In the genomic region with DNA sequence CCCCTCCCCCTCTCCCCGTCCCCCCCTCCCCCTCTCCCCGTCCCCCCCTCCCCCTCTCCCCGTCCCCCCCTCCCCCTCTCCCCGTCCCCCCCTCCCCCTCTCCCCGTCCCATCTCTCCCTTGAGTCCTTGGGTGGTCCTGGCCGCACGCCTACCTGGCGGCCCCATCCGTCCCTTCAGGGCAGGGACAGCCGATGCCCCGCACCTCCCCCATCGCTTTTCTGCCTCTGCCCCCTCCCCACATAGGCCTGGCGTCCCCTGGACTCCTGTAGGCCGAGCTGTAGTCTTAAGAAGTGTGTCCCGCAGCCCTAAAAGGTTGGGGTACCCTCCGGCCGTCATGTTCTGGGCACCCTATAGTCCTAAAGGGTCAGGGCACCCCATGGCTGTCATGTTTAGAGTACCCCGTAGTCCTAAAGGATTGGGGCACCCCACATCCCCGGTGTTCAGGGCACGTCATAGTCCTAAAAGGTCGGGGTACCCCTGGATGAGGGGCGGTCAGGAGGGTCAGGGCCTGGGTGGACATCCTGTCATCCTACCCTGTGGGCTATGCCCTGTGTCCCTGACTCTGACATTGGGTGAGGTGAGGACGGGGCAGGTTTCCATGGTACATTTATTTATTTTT, we compare ENCODE assay signal across 17 cellular contexts. TPM values are rescaled to one million over a fixed set of nuclear protein-coding genes. Genes with fewer than 3 reads are reported as not detected.
DNase-seq lines count a peak whose midpoint lies in the region; ATAC-seq and TF ChIP-seq lines count a peak whose summit lies in the region.
"Had no signal": no experiment of that assay in that cellular context is flagged by ENCODE, and none has a peak within 500 bp of the region (broad histone marks: within the 10 kb centered on the region; RNA-seq: fewer than 3 reads in every experiment).

No MANE protein-coding gene starts in this region.

- WGBS in trophoblast cell (ENCODE audit: extremely low coverage, insufficient coverage, insufficient read length): no CpG with 5 or more reads among the region's 23 CpGs
- WGBS in suprapubic skin: 81% methylated on average over 12 of the region's 23 CpGs
- WGBS in mesendoderm (ENCODE audit: extremely low coverage, insufficient coverage, low lambda C conversion rate): no CpG with 5 or more reads among the region's 23 CpGs

- intact Hi-C loops in Right ventricle myocardium superior (cut with DNase I) (no loop called here), left ventricle myocardium superior (cut with micrococcal nuclease) (no loop called here)

- no peak overlapping the region for H2BK15ac ChIP-seq in mesendoderm (replicated peaks; ENCODE audit: low read depth)

- H2BK12ac ChIP-seq in trophoblast cell (ENCODE audit: low read length): no peak overlapping the region

- no peak overlapping the region for H3K4me2 ChIP-seq in trophoblast cell (ENCODE audit: low read length)
- H3K4me2 ChIP-seq in mesendoderm (ENCODE audit: low read length): no peak overlapping the region

- H3K27me3 Mint-ChIP-seq in glutamatergic neuron (ENCODE audit: unreplicated experiment): peaks cover 10% of the 10 kb centered on the region

- peaks cover 8 to 9% of the 10 kb centered on the region in 2 experiments for H3K4me1 ChIP-seq in trophoblast cell (ENCODE audit: control insufficient read depth in 1 of 2, insufficient read depth in 2 of 2, low read length in 2 of 2)
- peaks cover 16% of the 10 kb centered on the region for H3K4me1 ChIP-seq in suprapubic skin
- H3K4me1 ChIP-seq in mesendoderm (ENCODE audit: control insufficient read depth, low read depth, low read length): no peaks in the 10 kb centered on the region

- no peak overlapping the region for H3K14ac ChIP-seq in trophoblast cell (ENCODE audit: low read length)

- H4K8ac ChIP-seq in trophoblast cell (ENCODE audit: low read depth, low read length) (no peak overlapping the region), mesendoderm (ENCODE audit: low read depth, low read length) (no peak overlapping the region)

- H3K9me3 Mint-ChIP-seq in glutamatergic neuron (ENCODE audit: unreplicated experiment): peaks cover 1% of the 10 kb centered on the region

- H3K4ac ChIP-seq in trophoblast cell (ENCODE audit: low read depth, low read length) (no peak overlapping the region), mesendoderm (ENCODE audit: low read depth, low read length) (no peak overlapping the region)

- H2BK5ac ChIP-seq in trophoblast cell (ENCODE audit: low read depth, low read length, poor library complexity) (no peak overlapping the region), mesendoderm (ENCODE audit: low read length) (no peak overlapping the region)

- no peaks in the 10 kb centered on the region for H3K27me3 ChIP-seq in trophoblast cell (ENCODE audit: insufficient read depth, low read length)
- peaks cover 20% of the 10 kb centered on the region for H3K27me3 ChIP-seq in suprapubic skin
- H3K27me3 ChIP-seq in mesendoderm (ENCODE audit: insufficient read depth, low read length, poor library complexity): no peaks in the 10 kb centered on the region

- H3K9me3 ChIP-seq in trophoblast cell (ENCODE audit: insufficient read depth, low read depth, low read length): peaks cover 3% of the 10 kb centered on the region
- H3K9me3 ChIP-seq in suprapubic skin: no peaks in the 10 kb centered on the region

- no peak overlapping the region for H3K23ac ChIP-seq in trophoblast cell (ENCODE audit: low read length)
- H3K23ac ChIP-seq in mesendoderm (ENCODE audit: low read length): no peak overlapping the region

- no peak overlapping the region for H3K4me3 Mint-ChIP-seq in glutamatergic neuron (ENCODE audit: unreplicated experiment)

- no peak overlapping the region for H4K5ac ChIP-seq in mesendoderm (ENCODE audit: low read length)

- TF ChIP-seq CTCF in glutamatergic neuron (IDR thresholded peaks at IDR 0.05; ENCODE audit: partially characterized antibody, unreplicated experiment) (no peak), suprapubic skin (IDR thresholded peaks at IDR 0.05) (no peak)

- H3K56ac ChIP-seq in mesendoderm (ENCODE audit: low read length): no peak overlapping the region

- H3K36me3 Mint-ChIP-seq in glutamatergic neuron (ENCODE audit: unreplicated experiment): no peaks in the 10 kb centered on the region

- H2AK5ac ChIP-seq in trophoblast cell (ENCODE audit: low read length) (no peak overlapping the region), mesendoderm (ENCODE audit: low read length) (no peak overlapping the region)

- H3K4me1 Mint-ChIP-seq in glutamatergic neuron (ENCODE audit: low read depth, unreplicated experiment): peaks cover 2% of the 10 kb centered on the region

- H3K9ac ChIP-seq in trophoblast cell (ENCODE audit: low read length): no peak overlapping the region
- H3K9ac ChIP-seq in mesendoderm (ENCODE audit: low read length): no peak overlapping the region

- no peak overlapping the region for H2AFZ ChIP-seq in trophoblast cell (ENCODE audit: insufficient read depth, low read length, poor library complexity)

- H3K4me3 ChIP-seq in trophoblast cell (ENCODE audit: low read depth, low read length) (peak overlapping the region; percentile 49), suprapubic skin (no peak overlapping the region), mesendoderm (ENCODE audit: low read length) (no peak overlapping the region)

- no peak overlapping the region for H4K12ac ChIP-seq in trophoblast cell (ENCODE audit: low read depth, low read length)

- H3K18ac ChIP-seq in trophoblast cell (ENCODE audit: low read length): no peak overlapping the region
- no peak overlapping the region for H3K18ac ChIP-seq in mesendoderm (ENCODE audit: low read length)

- H3K79me2 ChIP-seq in trophoblast cell (ENCODE audit: control insufficient read depth, insufficient read depth, low read length, poor library complexity): no peaks in the 10 kb centered on the region
- H3K79me2 ChIP-seq in mesendoderm (ENCODE audit: control insufficient read depth, insufficient read depth, low read length): no peaks in the 10 kb centered on the region

- no peak overlapping the region for H4K91ac ChIP-seq in trophoblast cell (ENCODE audit: low read depth, low read length)

- no peak overlapping the region for H3K27ac ChIP-seq in trophoblast cell (ENCODE audit: low read depth, low read length)
- H3K27ac ChIP-seq in suprapubic skin: no peak overlapping the region
- H3K27ac ChIP-seq in mesendoderm (ENCODE audit: low read depth, low read length): no peak overlapping the region

- ATAC-seq in Right ventricle myocardium superior (ENCODE audit: poor library complexity): no peak
- ATAC-seq in left ventricle myocardium superior: no peak

- no peak overlapping the region for H3K27ac Mint-ChIP-seq in glutamatergic neuron (ENCODE audit: unreplicated experiment)

- TF ChIP-seq EP300 in suprapubic skin (IDR thresholded peaks at IDR 0.05): no peak

- peaks cover 13 to 17% of the 10 kb centered on the region in 2 experiments for H3K36me3 ChIP-seq in trophoblast cell (ENCODE audit: control insufficient read depth in 1 of 2, insufficient read depth in 2 of 2, low read length in 2 of 2)
- peaks cover 17% of the 10 kb centered on the region for H3K36me3 ChIP-seq in suprapubic skin
- H3K36me3 ChIP-seq in mesendoderm (ENCODE audit: control insufficient read depth, insufficient read depth, low read length): no peaks in the 10 kb centered on the region

- DNase-seq in Right ventricle myocardium superior (peak; percentile 22), left ventricle myocardium superior (no peak), glutamatergic neuron (peak; percentile 19), trophoblast cell (no peak), suprapubic skin (ENCODE audit: low spot score in 2 of 2) (peak; percentile 37 to 72), SIG-M5 (lab: John Stamatoyannopoulos, UW) (no peak), mesendoderm (no peak)
- DNase-seq: C1 segment of cervical spinal cord, DMS 273 treated with DMSO at 0.1 percent for 48 hours, GF-D8, KBM-7, NCI-H1436, NCI-H2029 treated with DMSO at 0.1 percent for 48 hours, NCI-H2171 treated with DMSO at 0.1 percent for 48 hours, NCI-H748 treated with DMSO at 0.1 percent for 48 hours, OCI-M1, RPMI8226 had no signal

- H3K79me1 ChIP-seq in trophoblast cell (ENCODE audit: low read length) (peaks cover 2% of the 10 kb centered on the region), mesendoderm (ENCODE audit: low read length) (no peaks in the 10 kb centered on the region)

- TF ChIP-seq POLR2A in suprapubic skin (IDR thresholded peaks at IDR 0.05): no peak

- H2BK120ac ChIP-seq in trophoblast cell (ENCODE audit: insufficient read depth, low read length, poor library complexity): no peak overlapping the region
- no peak overlapping the region for H2BK120ac ChIP-seq in mesendoderm (ENCODE audit: low read depth, low read length)

RNA-seq across cellular contexts. Expression of gene GTPBP6, which starts 10.8 kb away (rescaled TPM):
- 50.8 TPM for total RNA-seq in Right ventricle myocardium superior
- 51.9 TPM for total RNA-seq in left ventricle myocardium superior
- total RNA-seq in glutamatergic neuron (ENCODE audit: unreplicated experiment): 52.3 TPM
- 30.2 and 30.6 TPM in 2 replicates for polyA plus RNA-seq in trophoblast cell (2013)
- total RNA-seq in suprapubic skin: 10 to 100 TPM; 29.7 to 36.4 (median 34.3) TPM
- polyA plus RNA-seq in mesendoderm (2013, experiment 1 of 2): 38.4 TPM
- 38.5 TPM for polyA plus RNA-seq in mesendoderm (2013, experiment 2 of 2)

RNA-seq across cellular contexts. Expression of gene PLCXD1, which starts 48.2 kb away (rescaled TPM):
- total RNA-seq in Right ventricle myocardium superior (5.1 TPM), left ventricle myocardium superior (6.8 TPM), glutamatergic neuron (ENCODE audit: unreplicated experiment) (36.4 TPM), suprapubic skin (10 to 100 TPM; 22.4 to 78.3 (median 54.2) TPM)
- 50.3 and 51.6 TPM in 2 replicates for polyA plus RNA-seq in trophoblast cell (2013)
- 24.1 TPM for polyA plus RNA-seq in mesendoderm (2013, experiment 1 of 2)
- 26.6 TPM for polyA plus RNA-seq in mesendoderm (2013, experiment 2 of 2)

RNA-seq across cellular contexts. Expression of gene PPP2R3B, which starts 57.3 kb away (rescaled TPM):
- total RNA-seq in Right ventricle myocardium superior: 154 TPM
- 194 TPM for total RNA-seq in left ventricle myocardium superior
- 36.1 TPM for total RNA-seq in glutamatergic neuron (ENCODE audit: unreplicated experiment)
- polyA plus RNA-seq in trophoblast cell (2013): 29.5 and 31.3 TPM in 2 replicates
- total RNA-seq in suprapubic skin: 10 to 100 TPM; 31.8 to 79.6 (median 47.1) TPM
- polyA plus RNA-seq in mesendoderm (2013, experiment 1 of 2): 26.4 TPM
- polyA plus RNA-seq in mesendoderm (2013, experiment 2 of 2): 27.4 TPM

Comparison
In these comparisons a context has a peak if more than half of its experiments do, and no peak if none do; other contexts are left out.
1. DNase-seq: peak in Right ventricle myocardium superior (single experiment), glutamatergic neuron (single experiment) and suprapubic skin (2 of 2); none in left ventricle myocardium superior (single experiment), trophoblast cell (0 of 2), SIG-M5 (single experiment) and mesendoderm (single experiment).